In genomic region chrX:139759637-139760036, GRCh38 we compare ENCODE assay signal across 9 cellular contexts. TPM values are rescaled to one million over a fixed set of nuclear protein-coding genes. Genes with fewer than 3 reads are reported as not detected.
DNase-seq lines count a peak whose midpoint lies in the region; ATAC-seq, FAIRE-seq and TF ChIP-seq lines count a peak whose summit lies in the region.
"Had no signal": no experiment of that assay in that cellular context is flagged by ENCODE, and none has a peak within 500 bp of the region (broad histone marks: within the 10 kb centered on the region; RNA-seq: fewer than 3 reads in every experiment).

No MANE protein-coding gene starts in this region.

- peak; percentile 42 for ATAC-seq in GM18868 (IDR thresholded peaks at IDR 0.05; ENCODE audit: unreplicated experiment)
- peak; percentile 74 for ATAC-seq in SK-N-SH treated with all-trans-retinoic acid at 6 μM for 48 hours
- ATAC-seq in HG03025 (IDR thresholded peaks at IDR 0.05; ENCODE audit: low FRiP score, unreplicated experiment), result no peak
- ATAC-seq in GM19023 (IDR thresholded peaks at IDR 0.05; ENCODE audit: unreplicated experiment), result no peak

- H3K4me3 ChIP-seq in AG09309 (ENCODE audit: control insufficient read depth, low read depth, low read length), result no peak overlapping the region

- no peak for DNase-seq in AG09309 (ENCODE audit: low read depth)
- DNase-seq in iPS-NIHi7 (ENCODE audit: extremely low spot score), result peak; percentile 53
- DNase-seq in SIG-M5 treated with dmso at 0.1 percent for 504 hours (lab: John Stamatoyannopoulos, UW; ENCODE audit: unreplicated experiment), result no peak
- DNase-seq in GM12891 (ENCODE audit: insufficient read length, low spot score), result no peak
- DNase-seq: activated naive CD8-positive, alpha-beta T cell treated with anti-CD3 and anti-CD28 coated beads for 36 hours had no signal

- TF ChIP-seq POLR2A in GM12891 (IDR thresholded peaks at IDR 0.05; ENCODE audit: low read depth, low read length), result no peak

- FAIRE-seq in GM12891 (lab: Jason Lieb, UNC), result no peak

- peak; percentile 49 for TF ChIP-seq CTCF in AG09309 (IDR thresholded peaks at IDR 0.05; ENCODE audit: control insufficient read depth, insufficient read depth, low read depth, low read length, missing control alignments)

TF ChIP-seq in SK-N-SH treated with all-trans-retinoic acid at 6 μM for 48 hours, 23 proteins besides CTCF, POLR2A, EP300 and RAD21:
- no peak for TF ChIP-seq ZFP30 (CRISPR knock-in tag; IDR thresholded peaks at IDR 0.05)
- TF ChIP-seq CSDC2 (CRISPR knock-in tag; IDR thresholded peaks at IDR 0.05), result no peak
- TF ChIP-seq RARB (CRISPR knock-in tag; IDR thresholded peaks at IDR 0.05), result no peak
- TF ChIP-seq PATZ1 (CRISPR knock-in tag; IDR thresholded peaks at IDR 0.05; ENCODE audit: borderline replicate concordance), result no peak
- no peak for TF ChIP-seq ZC3H10 (CRISPR knock-in tag; IDR thresholded peaks at IDR 0.05)
- TF ChIP-seq ZNF8 (CRISPR knock-in tag; IDR thresholded peaks at IDR 0.05), result no peak

TF ChIP-seq in GM12891, 5 proteins besides CTCF, POLR2A, EP300 and RAD21:
- TF ChIP-seq TAF1 (IDR thresholded peaks at IDR 0.05; ENCODE audit: low read depth, low read length), result no peak
- TF ChIP-seq POLR2AphosphoS5 (IDR thresholded peaks at IDR 0.05; ENCODE audit: low read depth, low read length), result no peak
- no peak for TF ChIP-seq POU2F2 (IDR thresholded peaks at IDR 0.05; ENCODE audit: low read depth, low read length)
- no peak for TF ChIP-seq SPI1 (IDR thresholded peaks at IDR 0.05; ENCODE audit: low read depth, low read length)
- no peak for TF ChIP-seq PAX5 (IDR thresholded peaks at IDR 0.05; ENCODE audit: insufficient read depth, low read length, severe bottlenecking)

RNA-seq across cellular contexts. Expression of gene MCF2, which starts 51.7 kb away (rescaled TPM):
- 0.19 TPM for polyA plus RNA-seq in GM12891 (2012; ENCODE audit: low read depth, missing spikeins)

Comparison
In these comparisons a context has a peak if more than half of its experiments do, and no peak if none do; other contexts are left out.
1. ATAC-seq: peak in GM18868 (single experiment) and SK-N-SH treated with all-trans-retinoic acid at 6 μM for 48 hours (single experiment); none in HG03025 (single experiment) and GM19023 (single experiment).